8 cellular contexts compared by ENCODE assay signal in genomic region chr11:66976048-66976467, GRCh38. TPM values are rescaled to one million over a fixed set of nuclear protein-coding genes. Genes with fewer than 3 reads are reported as not detected.
DNase-seq lines count a peak whose midpoint lies in the region; ATAC-seq and TF ChIP-seq lines count a peak whose summit lies in the region.

No MANE protein-coding gene starts in this region.

- peaks cover 1% of the 10 kb centered on the region for H3K27me3 Mint-ChIP-seq in endothelial cell (ENCODE audit: unreplicated experiment)

- peaks cover 10% of the 10 kb centered on the region for H3K4me1 ChIP-seq in NT2/D1 (ENCODE audit: insufficient read depth, insufficient read length)
- H3K4me1 ChIP-seq in aorta (ENCODE audit: control insufficient read depth in 1 of 2, insufficient read depth in 2 of 2, low read length in 2 of 2), result peaks cover 0 to 2% of the 10 kb centered on the region in 2 donors

- intact Hi-C loops in aorta (cut with DNase I), result no loop called here

- 58 to 60% methylated on average over 9 of the region's 9 CpGs for whole genome bisulfite sequencing in aorta, 2 donors

- H3K4me1 Mint-ChIP-seq in endothelial cell (ENCODE audit: unreplicated experiment), result no peaks in the 10 kb centered on the region

- H3K27me3 ChIP-seq in NT2/D1 (ENCODE audit: insufficient read depth, insufficient read length) (no peaks in the 10 kb centered on the region), aorta (ENCODE audit: control insufficient read depth in 1 of 2, insufficient read depth in 2 of 2, low read length in 1 of 2) (no peaks in the 10 kb centered on the region)

- no peaks in the 10 kb centered on the region for H3K9me3 Mint-ChIP-seq in endothelial cell (ENCODE audit: unreplicated experiment)

- TF ChIP-seq CTCF in endothelial cell (IDR thresholded peaks at IDR 0.05; ENCODE audit: unreplicated experiment), result peak; percentile 78

- H3K4me3 ChIP-seq in NT2/D1 (ENCODE audit: insufficient read length, low read depth), result no peak overlapping the region
- no peak overlapping the region for H3K4me3 ChIP-seq in aorta (ENCODE audit: low read length in 2 of 2)

- DNase-seq in NCI-H2227 (lab: John Stamatoyannopoulos, UW; ENCODE audit: unreplicated experiment), result peak; percentile 37
- no peak for DNase-seq in NCI-H2227 treated with DMSO at 0.1 percent for 48 hours (lab: John Stamatoyannopoulos, UW)
- DNase-seq in NT2/D1 (ENCODE audit: low read depth, low spot score), result peak; percentile 72
- peak; percentile 76 for DNase-seq in endothelial cell (ENCODE audit: low spot score)
- peak; percentile 45 for DNase-seq in stimulated activated CD4-positive, alpha-beta T cell treated with anti-CD3 and anti-CD28 coated beads, Interleukin-15, amount 100 ng/mL, for 24 hours
- DNase-seq in AG08395 (ENCODE audit: low spot score), result no peak
- no peak for DNase-seq in aorta
- DNase-seq in SIG-M5 (lab: John Stamatoyannopoulos, UW), result no peak

- no peak overlapping the region for H3K4me3 Mint-ChIP-seq in endothelial cell (ENCODE audit: unreplicated experiment)

- no peak for ATAC-seq in aorta (ENCODE audit: low FRiP score)

- H3K9ac ChIP-seq in NT2/D1 (ENCODE audit: insufficient read length, low read depth), result no peak overlapping the region

- H3K36me3 ChIP-seq in NT2/D1 (ENCODE audit: insufficient read depth, insufficient read length, low read length) (no peaks in the 10 kb centered on the region), aorta (ENCODE audit: control insufficient read depth in 1 of 2, insufficient read depth in 2 of 2, low read length in 1 of 2) (no peaks in the 10 kb centered on the region)

- H3K27ac ChIP-seq in aorta (ENCODE audit: low read depth in 1 of 2, low read length in 2 of 2), result no peak overlapping the region

- H3K36me3 Mint-ChIP-seq in endothelial cell (ENCODE audit: low read depth, unreplicated experiment), result peaks cover 3% of the 10 kb centered on the region

- no peak overlapping the region for H3K27ac Mint-ChIP-seq in endothelial cell (ENCODE audit: unreplicated experiment)

- H3K9me3 ChIP-seq in NT2/D1 (ENCODE audit: insufficient read depth, low read length) (peaks cover 28% of the 10 kb centered on the region), aorta (ENCODE audit: control insufficient read depth, low read length) (no peaks in the 10 kb centered on the region)

RNA-seq across cellular contexts. Expression of gene C11orf86, which starts 1.0 kb away (rescaled TPM):
- not detected for total RNA-seq in endothelial cell (ENCODE audit: unreplicated experiment)
- total RNA-seq in aorta, result not detected
- polyA plus RNA-seq in aorta, result 10 to 100 TPM in 1 of 2 donors, under 1 TPM in 1; 0.10 to 54.8 TPM

RNA-seq across cellular contexts. Expression of gene PC, which starts 17.9 kb away (rescaled TPM):
- total RNA-seq in endothelial cell (ENCODE audit: unreplicated experiment) (5.8 TPM), aorta (10 to 100 TPM; 12.6 to 15.9 TPM)
- polyA plus RNA-seq in aorta, result 10 to 100 TPM; 13.6 to 22.7 TPM

RNA-seq across cellular contexts. Expression of gene SYT12, which starts 46.9 kb away (rescaled TPM):
- total RNA-seq in endothelial cell (ENCODE audit: unreplicated experiment) (0.82 TPM), aorta (1 to 10 TPM; 4.7 to 5.5 TPM)
- polyA plus RNA-seq in aorta, result 1 to 10 TPM; 1.4 to 3.8 TPM

Comparison
In these comparisons a context has a peak if more than half of its experiments do, and no peak if none do; other contexts are left out.
1. DNase-seq: peak in NCI-H2227 (single experiment), NT2/D1 (single experiment), endothelial cell (single experiment) and stimulated activated CD4-positive, alpha-beta T cell treated with anti-CD3 and anti-CD28 coated beads, Interleukin-15, amount 100 ng/mL, for 24 hours (single experiment); none in NCI-H2227 treated with DMSO at 0.1 percent for 48 hours (single experiment), AG08395 (single experiment), aorta (0 of 2) and SIG-M5 (single experiment).